ENCODE assay signal across 37 cellular contexts in genomic region chr19:55716531-55716930, GRCh38. TPM values are rescaled to one million over a fixed set of nuclear protein-coding genes. Genes with fewer than 3 reads are reported as not detected.
"Had no signal": no experiment of that assay in that cellular context is flagged by ENCODE, and none has a peak within 500 bp of the region (broad histone marks: within the 10 kb centered on the region; RNA-seq: fewer than 3 reads in every experiment).

No MANE protein-coding gene starts in this region.

- H3K4me3 Mint-ChIP-seq: T-cell had no signal

- H3K27ac ChIP-seq: KMS-11, PC-9, RWPE1, SJCRH30, SK-N-MC had no signal

- DNase-seq: Karpas-422, KBM-7, MM.1S, MV-4-11, NCI-H1092, NCI-H1105, NCI-H1417 treated with DMSO at 0.1 percent for 48 hours, NCI-H1436 treated with DMSO at 0.1 percent for 48 hours, NCI-H1694 treated with DMSO at 0.1 percent for 48 hours, NCI-H187 treated with DMSO at 0.1 percent for 48 hours, NCI-H2029, NCI-H2081, NCI-H2107, NCI-H2171, NCI-H226, NCI-H510A treated with DMSO at 0.1 percent for 48 hours, NCI-H524 treated with DMSO at 0.1 percent for 48 hours, NCI-H526 treated with DMSO at 0.1 percent for 48 hours, NCI-H774, PC-9, SHP77, SIG-M5, SJCRH30, T-cell had no signal

- H3K36me3 ChIP-seq: SJCRH30 had no signal

- ATAC-seq: Panc1, Right ventricle myocardium inferior, SK-N-SH treated with all-trans-retinoic acid at 6 μM for 48 hours, T-cell had no signal

- H3K4me1 ChIP-seq: SJCRH30 had no signal

- H3K36me3 Mint-ChIP-seq: T-cell had no signal

- H3K4me3 ChIP-seq: PC-9, SJCRH30, SK-N-MC had no signal

- H3K27ac Mint-ChIP-seq: T-cell had no signal

RNA-seq across cellular contexts. Expression of gene NLRP9, which starts 21.7 kb away (rescaled TPM):
- total RNA-seq: LHCN-M2; MCF 10A; NCI-H460; OCI-LY7; PC-9; Right ventricle myocardium inferior; RPMI7951; SK-MEL-5; T-cell; T-helper 1 cell treated with Interleukin-12 subunit alpha and Interleukin-12 subunit beta and Interleukin-4 antibody, amounts not matched to agents 30 ng/mL and 1 ng/mL, for 36 hours had no signal

RNA-seq across cellular contexts. Expression of gene RFPL4A, which starts 42.4 kb away (rescaled TPM):
- total RNA-seq: LHCN-M2; MCF 10A; NCI-H460; OCI-LY7; PC-9; Right ventricle myocardium inferior; SK-MEL-5; T-cell; T-helper 1 cell treated with Interleukin-12 subunit alpha and Interleukin-12 subunit beta and Interleukin-4 antibody, amounts not matched to agents 30 ng/mL and 1 ng/mL, for 36 hours had no signal

RNA-seq across cellular contexts. Expression of gene RFPL4AL1, which starts 52.4 kb away (rescaled TPM):
- total RNA-seq: LHCN-M2; MCF 10A; NCI-H460; OCI-LY7; PC-9; Right ventricle myocardium inferior; RPMI7951; SK-MEL-5; T-cell; T-helper 1 cell treated with Interleukin-12 subunit alpha and Interleukin-12 subunit beta and Interleukin-4 antibody, amounts not matched to agents 30 ng/mL and 1 ng/mL, for 36 hours had no signal
